8 cellular contexts compared by ENCODE assay signal in the genomic region with DNA sequence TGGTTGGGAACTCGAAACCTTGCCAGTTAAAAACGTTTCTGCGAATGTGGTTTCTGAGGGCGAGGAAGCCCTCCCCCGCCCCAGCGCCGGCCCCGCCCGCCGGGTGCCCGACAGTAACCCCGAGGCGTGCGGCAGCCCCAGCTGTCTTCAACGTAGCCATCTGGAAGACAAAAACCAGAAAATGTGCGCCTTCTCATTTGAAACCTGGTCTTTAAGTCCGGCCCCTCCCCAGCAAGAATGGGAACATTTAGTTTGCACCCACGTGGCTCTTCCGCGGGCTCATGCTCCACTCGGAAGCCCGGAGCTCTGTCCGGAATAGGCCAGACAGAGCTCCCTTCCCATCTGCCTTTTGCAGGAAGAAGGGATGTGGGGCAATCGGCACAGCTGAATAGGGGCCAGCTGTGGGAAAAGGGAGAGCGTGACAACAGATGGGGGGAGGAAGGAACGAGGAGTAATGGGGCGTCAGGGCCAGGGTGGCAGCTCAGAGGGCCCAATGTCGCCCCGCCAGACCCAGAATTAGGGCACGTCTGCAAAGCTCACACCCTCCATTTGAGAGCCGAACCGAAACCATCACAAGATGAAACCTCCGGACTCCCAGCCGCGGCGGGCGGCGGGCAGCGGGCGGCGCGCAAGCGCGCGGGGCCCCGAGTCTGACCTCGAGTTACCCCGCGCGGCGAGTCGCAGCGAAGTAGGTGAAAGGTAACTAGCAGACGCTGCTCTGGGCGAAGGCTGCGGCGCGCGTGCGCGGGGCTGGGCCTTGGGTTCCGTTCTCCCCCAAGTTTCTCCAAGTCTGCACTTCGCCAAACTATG.
DNase-seq lines count a peak whose midpoint lies in the region; ATAC-seq and TF ChIP-seq lines count a peak whose summit lies in the region.

No MANE protein-coding gene starts in this region.

- peak overlapping the region; percentile 99 for H2AFZ ChIP-seq in ACC112 (ENCODE audit: low read length, unreplicated experiment)

- no peaks in the 10 kb centered on the region for H3K36me3 ChIP-seq in ACC112 (ENCODE audit: insufficient read depth, low read length)

- H3K27ac ChIP-seq in ACC112 (ENCODE audit: low read depth, low read length) (peak overlapping the region; percentile 68), layer of hippocampus (ENCODE audit: low read depth, low read length) (peak overlapping the region; percentile 96)

- H3K27me3 ChIP-seq in ACC112 (ENCODE audit: insufficient read depth, low read length) = no peaks in the 10 kb centered on the region
- H3K27me3 ChIP-seq in layer of hippocampus (ENCODE audit: control insufficient read depth, insufficient read depth, low read length) = no peaks in the 10 kb centered on the region

- peak overlapping the region; percentile 74 for H3K4me3 ChIP-seq in ACC112 (ENCODE audit: low read depth, low read length)
- H3K4me3 ChIP-seq in choroid plexus epithelial cell (ENCODE audit: low read depth, low read length) = peak overlapping the region; percentile 79

- peak; percentile 83 for DNase-seq in NCI-H510A (lab: John Stamatoyannopoulos, UW)
- DNase-seq in activated CD4-positive, alpha-beta T cell treated with anti-CD3 and anti-CD28 coated beads for 4 hours = peak; percentile 77
- DNase-seq in choroid plexus epithelial cell (ENCODE audit: low read depth) = peak; percentile 90
- DNase-seq in stimulated activated CD4-positive, alpha-beta T cell treated with anti-CD3 and anti-CD28 coated beads, Interleukin-1b, Interleukin-23, amount 100 ng/mL, for 24 hours (ENCODE audit: low read depth in 4 of 4, low spot score in 1 of 4) = peak; percentile 47 to 84 (median 66)

- H3K79me2 ChIP-seq in ACC112 (ENCODE audit: control insufficient read depth, insufficient read depth, low read length, unreplicated experiment) = no peaks in the 10 kb centered on the region

- H3K4me1 ChIP-seq in ACC112 (ENCODE audit: control insufficient read depth, insufficient read depth, low read length, unreplicated experiment) = peaks cover 31% of the 10 kb centered on the region

- TF ChIP-seq CTCF in choroid plexus epithelial cell (conservative IDR thresholded peaks at IDR 0.05; ENCODE audit: low read depth, low read length) = no peak

- ATAC-seq in GM18870 (IDR thresholded peaks at IDR 0.05; ENCODE audit: unreplicated experiment) (peak; percentile 88), HG03139 (IDR thresholded peaks at IDR 0.05; ENCODE audit: unreplicated experiment) (peak; percentile 79)

Comparison
In these comparisons a context has a peak if more than half of its experiments do, and no peak if none do; other contexts are left out.
1. Peak in every context shown above with its lines: DNase-seq, ATAC-seq, H3K4me3 ChIP-seq and H3K27ac ChIP-seq.